17 cellular contexts compared by ENCODE assay signal in genomic region chr12:7403466-7403865, GRCh38. TPM values are rescaled to one million over a fixed set of nuclear protein-coding genes. Genes with fewer than 3 reads are reported as not detected.
"Had no signal": no experiment of that assay in that cellular context is flagged by ENCODE, and none has a peak within 500 bp of the region (broad histone marks: within the 10 kb centered on the region; RNA-seq: fewer than 3 reads in every experiment).

No MANE protein-coding gene starts in this region.

- DNase-seq: activated CD4-positive, alpha-beta T cell treated with anti-CD3 and anti-CD28 coated beads, Interleukin-2, amount 10 ng/mL, durations not matched to agents 24 days and 14 days; activated CD4-positive, CD25-positive, alpha-beta regulatory T cell; activated CD8-positive, alpha-beta memory T cell treated with anti-CD3 and anti-CD28 coated beads, Interleukin-2, amount 50 U/mL, for 4 hours; activated CD8-positive, alpha-beta T cell treated with anti-CD3 and anti-CD28 coated beads, Interleukin-2, amount 10 ng/mL, durations not matched to agents 7 days and 5 days; activated gamma-delta T cell; activated T-cell treated with anti-CD3 and anti-CD28 coated beads, Interleukin-2, amount 50 U/mL, for 72 hours; effector memory CD4-positive, alpha-beta T cell; midbrain; pancreas; stimulated activated CD4-positive, alpha-beta T cell treated with anti-CD3 and anti-CD28 coated beads, Interleukin-2, amount 100 ng/mL, for 48 hours; thyroid gland had no signal

- H3K27me3 ChIP-seq: gastroesophageal sphincter, thyroid gland had no signal

- H3K4me1 Mint-ChIP-seq: activated CD4-positive, alpha-beta T cell treated with anti-CD3 and anti-CD28 coated beads, Interleukin-2, amount 10 ng/mL, durations not matched to agents 24 days and 14 days; neural crest cell; stimulated activated memory B cell treated with anti-CD40 and anti-IgM and Interleukin-4, amounts not matched to agents 10 μg/mL and 1 μg/mL and 100 μg/mL, for 72 hours had no signal

- H3K27ac ChIP-seq: gastroesophageal sphincter, pancreas, thyroid gland had no signal

- H3K36me3 ChIP-seq: gastroesophageal sphincter, pancreas, thyroid gland had no signal

- ATAC-seq: activated CD8-positive, alpha-beta T cell treated with anti-CD3 and anti-CD28 coated beads, Interleukin-2, amount 10 ng/mL, durations not matched to agents 7 days and 5 days; activated T-cell treated with anti-CD3 and anti-CD28 coated beads, Interleukin-2, amount 50 U/mL, for 72 hours; gastroesophageal sphincter; left lobe of liver; pancreas; stimulated activated memory B cell treated with anti-CD40 and anti-IgM and Interleukin-4, amounts not matched to agents 10 μg/mL and 1 μg/mL and 100 μg/mL, for 72 hours had no signal

- H3K9me3 ChIP-seq: gastroesophageal sphincter, pancreas, thyroid gland had no signal

- H3K4me3 Mint-ChIP-seq: activated CD4-positive, alpha-beta T cell treated with anti-CD3 and anti-CD28 coated beads, Interleukin-2, amount 10 ng/mL, durations not matched to agents 24 days and 14 days; activated CD8-positive, alpha-beta T cell treated with anti-CD3 and anti-CD28 coated beads, Interleukin-2, amount 10 ng/mL, durations not matched to agents 7 days and 5 days; activated naive CD8-positive, alpha-beta T cell; activated T-cell treated with anti-CD3 and anti-CD28 coated beads, Interleukin-2, amount 50 U/mL, for 72 hours; neural crest cell; stimulated activated memory B cell treated with anti-CD40 and anti-IgM and Interleukin-4, amounts not matched to agents 10 μg/mL and 1 μg/mL and 100 μg/mL, for 72 hours had no signal

- H3K36me3 Mint-ChIP-seq: activated naive CD8-positive, alpha-beta T cell; stimulated activated memory B cell treated with anti-CD40 and anti-IgM and Interleukin-4, amounts not matched to agents 10 μg/mL and 1 μg/mL and 100 μg/mL, for 72 hours had no signal

- H3K27ac Mint-ChIP-seq: activated CD4-positive, alpha-beta T cell treated with anti-CD3 and anti-CD28 coated beads, Interleukin-2, amount 10 ng/mL, durations not matched to agents 24 days and 14 days; activated CD8-positive, alpha-beta T cell treated with anti-CD3 and anti-CD28 coated beads, Interleukin-2, amount 10 ng/mL, durations not matched to agents 7 days and 5 days; activated naive CD8-positive, alpha-beta T cell; activated T-cell treated with anti-CD3 and anti-CD28 coated beads, Interleukin-2, amount 50 U/mL, for 72 hours; stimulated activated memory B cell treated with anti-CD40 and anti-IgM and Interleukin-4, amounts not matched to agents 10 μg/mL and 1 μg/mL and 100 μg/mL, for 72 hours had no signal

- H3K9me3 Mint-ChIP-seq: activated CD4-positive, alpha-beta T cell treated with anti-CD3 and anti-CD28 coated beads, Interleukin-2, amount 10 ng/mL, durations not matched to agents 24 days and 14 days; activated T-cell treated with anti-CD3 and anti-CD28 coated beads, Interleukin-2, amount 50 U/mL, for 72 hours; neural crest cell had no signal

- H3K4me3 ChIP-seq: gastroesophageal sphincter, pancreas, thyroid gland had no signal

- H3K4me1 ChIP-seq: gastroesophageal sphincter, pancreas, thyroid gland had no signal

RNA-seq across cellular contexts. Expression of gene CD163L1, which starts 40.5 kb away (rescaled TPM):
- total RNA-seq: activated CD4-positive, alpha-beta T cell treated with anti-CD3 and anti-CD28 coated beads, Interleukin-2, amount 10 ng/mL, durations not matched to agents 24 days and 14 days; activated CD8-positive, alpha-beta T cell treated with anti-CD3 and anti-CD28 coated beads, Interleukin-2, amount 10 ng/mL, durations not matched to agents 7 days and 5 days; activated T-cell treated with anti-CD3 and anti-CD28 coated beads, Interleukin-2, amount 50 U/mL, for 72 hours; T-helper 2 cell treated with Interferon-gamma antibody and Interleukin-4, amounts not matched to agents 100 ng/mL and 5 ng/mL, for 36 hours had no signal
